In the genomic region with DNA sequence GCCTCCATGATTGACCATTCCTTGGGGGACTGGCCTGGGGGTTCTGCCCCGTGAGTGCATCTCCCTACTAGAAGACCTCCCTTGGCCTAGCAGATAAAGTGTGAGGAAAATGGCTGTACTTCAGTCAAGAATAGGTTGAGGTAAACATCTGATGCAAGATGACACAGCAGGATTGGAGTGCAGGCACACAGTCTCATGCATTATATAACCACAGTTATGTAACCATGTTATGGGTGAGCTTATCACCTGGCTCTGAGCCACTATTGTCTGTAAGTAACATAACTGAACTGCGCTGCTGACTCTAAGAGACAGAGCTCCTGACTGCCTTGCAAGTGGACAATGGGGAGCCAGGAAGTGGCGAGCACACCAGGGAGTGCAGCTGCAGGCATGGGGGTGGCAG, we compare ENCODE assay signal across 1 cellular context.
TF ChIP-seq lines count a peak whose summit lies in the region.

No MANE protein-coding gene starts in this region.

TF ChIP-seq in SK-N-SH, 30 proteins besides CTCF, POLR2A, EP300 and RAD21 (continued from another document):
- no peak for TF ChIP-seq SIN3A (IDR thresholded peaks at IDR 0.05; ENCODE audit: borderline replicate concordance, low read depth, low read length)
- no peak for TF ChIP-seq MXI1 (IDR thresholded peaks at IDR 0.05; ENCODE audit: low read depth, low read length)
- TF ChIP-seq MEF2A (IDR thresholded peaks at IDR 0.05; ENCODE audit: borderline replicate concordance, low read depth) = no peak
- no peak for TF ChIP-seq FOSL2 (IDR thresholded peaks at IDR 0.05; ENCODE audit: borderline replicate concordance, low read depth)
- no peak for TF ChIP-seq FOXJ3 (CRISPR knock-in tag; IDR thresholded peaks at IDR 0.05)
- no peak for TF ChIP-seq RXRA (IDR thresholded peaks at IDR 0.05; ENCODE audit: borderline replicate concordance, low read depth)
- no peak for TF ChIP-seq POLR2AphosphoS5 (IDR thresholded peaks at IDR 0.05; ENCODE audit: low read depth, low read length)
- TF ChIP-seq USF1 (IDR thresholded peaks at IDR 0.05; ENCODE audit: borderline replicate concordance, low read depth) = no peak
